In genomic region chr1:109895720-109896504, GRCh38 we compare ENCODE assay signal across 1 cellular context.
A peak's percentile ranks its signal among the peaks of the same experiment; 100 is the strongest.
TF ChIP-seq lines count a peak whose summit lies in the region.

No MANE protein-coding gene starts in this region.

TF ChIP-seq in HepG2, 621 proteins besides CTCF, POLR2A, EP300 and RAD21 (continued from another document and continues in another):
- TF ChIP-seq AHR (CRISPR knock-in tag; IDR thresholded peaks at IDR 0.05) (peak; percentile 27; the same call in 1 of the 2 replicates), ZBTB39 (CRISPR knock-in tag; IDR thresholded peaks at IDR 0.05) (0 out of 2 replicates have a peak, but pooled peaks have one; percentile 13), CREM (IDR thresholded peaks at IDR 0.05) (peak; percentile 76), CREM (CRISPR knock-in tag; IDR thresholded peaks at IDR 0.05) (no peak), ZNF678 (CRISPR knock-in tag; IDR thresholded peaks at IDR 0.05) (no peak), ZGPAT (CRISPR knock-in tag; IDR thresholded peaks at IDR 0.05) (peak; percentile 96), IKZF1 (IDR thresholded peaks at IDR 0.05) (no peak), NFKB2 (CRISPR knock-in tag; IDR thresholded peaks at IDR 0.05; ENCODE audit: borderline replicate concordance) (peak; percentile 70; the same call in 1 of the 2 replicates), GATAD1 (CRISPR knock-in tag; IDR thresholded peaks at IDR 0.05) (peak; percentile 49; the same call in 1 of the 2 replicates), WIZ (CRISPR knock-in tag; IDR thresholded peaks at IDR 0.05) (peak; percentile 75), FOXO1 (CRISPR knock-in tag; IDR thresholded peaks at IDR 0.05) (peak; percentile 98), MATR3 (CRISPR knock-in tag; IDR thresholded peaks at IDR 0.05) (no peak), SOX6 (IDR thresholded peaks at IDR 0.05) (no peak), SOX6 (CRISPR knock-in tag; IDR thresholded peaks at IDR 0.05) (peak; percentile 96), FOSL1 (CRISPR knock-in tag; IDR thresholded peaks at IDR 0.05; ENCODE audit: borderline replicate concordance) (peak; percentile 95), RERE (CRISPR knock-in tag; IDR thresholded peaks at IDR 0.05; ENCODE audit: low read depth) (peak; percentile 40; the same call in 1 of the 2 replicates), FOXA1 (IDR thresholded peaks at IDR 0.05) (no peak), FOXA1 (CRISPR knock-in tag; IDR thresholded peaks at IDR 0.05) (peak; percentile 92), SALL1 (CRISPR knock-in tag; IDR thresholded peaks at IDR 0.05) (peak; percentile 65), AKAP8 (CRISPR knock-in tag; IDR thresholded peaks at IDR 0.05) (peak; percentile 66; the same call in 1 of the 2 replicates), NR2F6 (IDR thresholded peaks at IDR 0.05) (peak; percentile 94), NR2F6 (CRISPR knock-in tag; IDR thresholded peaks at IDR 0.05) (peak; percentile 99), MLX (CRISPR knock-in tag; IDR thresholded peaks at IDR 0.05) (peak; percentile 82), ETV5 (CRISPR knock-in tag; IDR thresholded peaks at IDR 0.05; ENCODE audit: borderline replicate concordance) (peak; percentile 100), ZNF441 (CRISPR knock-in tag; IDR thresholded peaks at IDR 0.05; ENCODE audit: borderline replicate concordance) (peak; percentile 73; the same call in 1 of the 2 replicates), ZNF687 (CRISPR knock-in tag; IDR thresholded peaks at IDR 0.05) (peak; percentile 95), SKIL (CRISPR knock-in tag; IDR thresholded peaks at IDR 0.05; ENCODE audit: borderline replicate concordance) (peak; percentile 92), ZNF263 (CRISPR knock-in tag; IDR thresholded peaks at IDR 0.05) (peak; percentile 71), CAMTA2 (CRISPR knock-in tag; IDR thresholded peaks at IDR 0.05; ENCODE audit: borderline replicate concordance) (no peak), ZBED4 (CRISPR knock-in tag; IDR thresholded peaks at IDR 0.05; ENCODE audit: borderline replicate concordance) (peak; percentile 60; the same call in 1 of the 2 replicates), ZNF513 (CRISPR knock-in tag; conservative IDR thresholded peaks at IDR 0.05) (no peak), THAP11 (CRISPR knock-in tag; IDR thresholded peaks at IDR 0.05) (peak; percentile 70; the same call in 1 of the 2 replicates), JUNB (CRISPR knock-in tag; IDR thresholded peaks at IDR 0.05; ENCODE audit: borderline replicate concordance) (peak; percentile 92), ZNF83 (CRISPR knock-in tag; IDR thresholded peaks at IDR 0.05; ENCODE audit: borderline replicate concordance) (no peak; the same call in 1 of the 2 replicates), ZNF18 (CRISPR knock-in tag; IDR thresholded peaks at IDR 0.05; ENCODE audit: insufficient replicate concordance) (peak; percentile 82)
